Comparison of ENCODE assay signal across 8 cellular contexts in the genomic region with DNA sequence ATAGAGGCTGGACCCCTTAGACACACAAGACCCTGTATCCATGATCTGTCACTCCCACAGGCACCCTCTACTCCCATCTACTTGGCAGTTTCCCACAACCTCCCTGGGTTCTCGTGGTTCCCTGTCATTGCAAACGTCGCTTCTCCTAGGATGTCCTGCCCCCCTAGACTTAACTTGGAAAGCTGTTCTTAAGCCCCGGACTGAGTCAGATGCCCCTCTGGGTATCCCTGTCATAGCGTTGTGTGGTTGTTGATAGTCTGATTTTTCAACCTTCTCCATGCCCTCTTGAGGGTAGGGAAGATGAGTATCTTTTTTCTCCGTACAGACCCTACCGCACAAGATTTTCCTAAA. TPM values are rescaled to one million over a fixed set of nuclear protein-coding genes. Genes with fewer than 3 reads are reported as not detected.
DNase-seq lines count a peak whose midpoint lies in the region; ATAC-seq and TF ChIP-seq lines count a peak whose summit lies in the region.

No MANE protein-coding gene starts in this region.

- ATAC-seq in T-helper 17 cell (peak; percentile 4), foreskin keratinocyte (peak; percentile 31)

- no peaks in the 10 kb centered on the region; the same call in 1 of the 2 replicates for H3K9me3 Mint-ChIP-seq in HFFc6

- DNase-seq in ELR (ENCODE audit: low read depth): peak; percentile 60
- peak; percentile 49 for DNase-seq in HFFc6
- DNase-seq in T-helper 17 cell: no peak
- DNase-seq in foreskin keratinocyte: peak in 1 of 2 donors; percentile 35
- no peak for DNase-seq in pons (ENCODE audit: low spot score)
- DNase-seq in GOT3 (lab: John Stamatoyannopoulos, UW): no peak
- no peak for DNase-seq in NCI-H1930 (lab: John Stamatoyannopoulos, UW)

- H3K4me1 Mint-ChIP-seq in HFFc6 (ENCODE audit: low read depth) (peaks cover 27% of the 10 kb centered on the region), T-helper 17 cell (peaks cover 32% of the 10 kb centered on the region)

- TF ChIP-seq CTCF in HFFc6 (IDR thresholded peaks at IDR 0.05) (no peak), foreskin keratinocyte (conservative IDR thresholded peaks at IDR 0.05) (no peak)

- H3K4me3 Mint-ChIP-seq in HFFc6 (peak overlapping the region; percentile 85), T-helper 17 cell (peak overlapping the region; percentile 90)

- no peaks in the 10 kb centered on the region for H3K9me3 ChIP-seq in T-helper 17 cell (ENCODE audit: control insufficient read depth, low read length, poor library complexity, severe bottlenecking)

- no peaks in the 10 kb centered on the region for H3K27me3 ChIP-seq in foreskin keratinocyte

- peak overlapping the region; percentile 80 for H3K27ac Mint-ChIP-seq in HFFc6
- peak overlapping the region; percentile 92 for H3K27ac Mint-ChIP-seq in T-helper 17 cell

- H3K36me3 Mint-ChIP-seq in HFFc6 (ENCODE audit: low read depth) (peaks cover 8% of the 10 kb centered on the region), T-helper 17 cell (ENCODE audit: low read depth) (peaks cover 4% of the 10 kb centered on the region)

- H3K27ac ChIP-seq in foreskin keratinocyte (peak overlapping the region; percentile 89), skin epidermis (peak overlapping the region in 15 of 21 experiments; percentile 62 to 91 (median 83))

- peak overlapping the region in 6 of 7 experiments; percentile 45 to 77 (median 66) for H3K4me3 ChIP-seq in skin epidermis

- H3K27me3 Mint-ChIP-seq in HFFc6 (ENCODE audit: insufficient read depth) (peaks cover 35% of the 10 kb centered on the region), T-helper 17 cell (no peaks in the 10 kb centered on the region)

- H3K4me1 ChIP-seq in foreskin keratinocyte: peaks cover 5% of the 10 kb centered on the region

RNA-seq across cellular contexts. Expression of gene RCC1, which starts 11.8 kb away (rescaled TPM):
- total RNA-seq in HFFc6 (2021; fragmentation: NEBNext Ultra II Directional; extraction: Animal tissue kit (Norgen Biotek cat#: 25700)): 10 to 100 TPM; 30.9 to 45.4 (median 38.4) TPM
- total RNA-seq in T-helper 17 cell (10 to 100 TPM; 10.7 to 15.1 TPM), foreskin keratinocyte (67.6 and 85.3 TPM in 2 replicates)
- polyA plus RNA-seq in foreskin keratinocyte: 58.5 and 77.3 TPM in 2 replicates

RNA-seq across cellular contexts. Expression of gene TRNAU1AP, which starts 35.3 kb away (rescaled TPM):
- total RNA-seq in HFFc6 (2021; fragmentation: NEBNext Ultra II Directional; extraction: Animal tissue kit (Norgen Biotek cat#: 25700)): 10 to 100 TPM; 20.9 to 33.0 (median 28.2) TPM
- total RNA-seq in T-helper 17 cell: 10 to 100 TPM; 24.5 to 27.9 TPM
- 27.2 and 27.6 TPM in 2 replicates for total RNA-seq in foreskin keratinocyte
- polyA plus RNA-seq in foreskin keratinocyte: 45.4 and 47.9 TPM in 2 replicates

Comparison
In these comparisons a context has a peak if more than half of its experiments do, and no peak if none do; other contexts are left out.
1. DNase-seq: peak in ELR (single experiment) and HFFc6 (single experiment); none in T-helper 17 cell (0 of 3), pons (single experiment), GOT3 (single experiment) and NCI-H1930 (0 of 2).